2 cellular contexts compared by ENCODE assay signal in genomic region chr20:385448-385847, GRCh38.
TF ChIP-seq lines count a peak whose summit lies in the region.

No MANE protein-coding gene starts in this region.

TF ChIP-seq in HepG2, 621 proteins besides CTCF, POLR2A, EP300 and RAD21 (continues in another document):
- TF ChIP-seq TEAD3 (CRISPR knock-in tag; optimal IDR thresholded peaks at IDR 0.05; ENCODE audit: borderline replicate concordance) (no peak), SRSF9 (IDR thresholded peaks at IDR 0.05; ENCODE audit: borderline replicate concordance, insufficient read depth, low read depth, low read length, poor library complexity, severe bottlenecking) (no peak), ZNF7 (CRISPR knock-in tag; IDR thresholded peaks at IDR 0.05) (no peak), SATB2 (CRISPR knock-in tag; IDR thresholded peaks at IDR 0.05) (no peak), RBFOX2 (IDR thresholded peaks at IDR 0.05; ENCODE audit: low read depth, low read length) (peak; percentile 51; the same call in 1 of the 2 replicates), PLRG1 (conservative IDR thresholded peaks at IDR 0.05) (no peak), FOXJ3 (CRISPR knock-in tag; IDR thresholded peaks at IDR 0.05; ENCODE audit: borderline replicate concordance) (no peak), ZSCAN21 (CRISPR knock-in tag; IDR thresholded peaks at IDR 0.05; ENCODE audit: borderline replicate concordance) (no peak), ZNF224 (CRISPR knock-in tag; IDR thresholded peaks at IDR 0.05) (no peak), THAP11 (CRISPR knock-in tag; IDR thresholded peaks at IDR 0.05) (no peak), STAG1 (CRISPR knock-in tag; IDR thresholded peaks at IDR 0.05) (no peak), KLF12 (CRISPR knock-in tag; IDR thresholded peaks at IDR 0.05; ENCODE audit: borderline replicate concordance) (no peak), ZNF781 (CRISPR knock-in tag; IDR thresholded peaks at IDR 0.05; ENCODE audit: borderline replicate concordance, not compliant biosample characterization) (no peak), CREB1 (IDR thresholded peaks at IDR 0.05) (no peak), CREB1 (CRISPR knock-in tag; IDR thresholded peaks at IDR 0.05) (no peak)
- TF ChIP-seq, protein P1, sequence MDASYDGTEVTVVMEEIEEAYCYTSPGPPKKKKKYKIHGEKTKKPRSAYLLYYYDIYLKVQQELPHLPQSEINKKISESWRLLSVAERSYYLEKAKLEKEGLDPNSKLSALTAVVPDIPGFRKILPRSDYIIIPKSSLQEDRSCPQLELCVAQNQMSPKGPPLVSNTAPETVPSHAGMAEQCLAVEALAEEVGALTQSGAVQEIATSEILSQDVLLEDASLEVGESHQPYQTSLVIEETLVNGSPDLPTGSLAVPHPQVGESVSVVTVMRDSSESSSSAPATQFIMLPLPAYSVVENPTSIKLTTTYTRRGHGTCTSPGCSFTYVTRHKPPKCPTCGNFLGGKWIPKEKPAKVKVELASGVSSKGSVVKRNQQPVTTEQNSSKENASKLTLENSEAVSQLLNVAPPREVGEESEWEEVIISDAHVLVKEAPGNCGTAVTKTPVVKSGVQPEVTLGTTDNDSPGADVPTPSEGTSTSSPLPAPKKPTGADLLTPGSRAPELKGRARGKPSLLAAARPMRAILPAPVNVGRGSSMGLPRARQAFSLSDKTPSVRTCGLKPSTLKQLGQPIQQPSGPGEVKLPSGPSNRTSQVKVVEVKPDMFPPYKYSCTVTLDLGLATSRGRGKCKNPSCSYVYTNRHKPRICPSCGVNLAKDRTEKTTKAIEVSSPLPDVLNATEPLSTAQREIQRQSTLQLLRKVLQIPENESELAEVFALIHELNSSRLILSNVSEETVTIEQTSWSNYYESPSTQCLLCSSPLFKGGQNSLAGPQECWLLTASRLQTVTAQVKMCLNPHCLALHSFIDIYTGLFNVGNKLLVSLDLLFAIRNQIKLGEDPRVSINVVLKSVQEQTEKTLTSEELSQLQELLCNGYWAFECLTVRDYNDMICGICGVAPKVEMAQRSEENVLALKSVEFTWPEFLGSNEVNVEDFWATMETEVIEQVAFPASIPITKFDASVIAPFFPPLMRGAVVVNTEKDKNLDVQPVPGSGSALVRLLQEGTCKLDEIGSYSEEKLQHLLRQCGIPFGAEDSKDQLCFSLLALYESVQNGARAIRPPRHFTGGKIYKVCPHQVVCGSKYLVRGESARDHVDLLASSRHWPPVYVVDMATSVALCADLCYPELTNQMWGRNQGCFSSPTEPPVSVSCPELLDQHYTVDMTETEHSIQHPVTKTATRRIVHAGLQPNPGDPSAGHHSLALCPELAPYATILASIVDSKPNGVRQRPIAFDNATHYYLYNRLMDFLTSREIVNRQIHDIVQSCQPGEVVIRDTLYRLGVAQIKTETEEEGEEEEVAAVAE (CRISPR knock-in tag; IDR thresholded peaks at IDR 0.05; ENCODE audit: borderline replicate concordance): no peak
- TF ChIP-seq, protein P2, sequence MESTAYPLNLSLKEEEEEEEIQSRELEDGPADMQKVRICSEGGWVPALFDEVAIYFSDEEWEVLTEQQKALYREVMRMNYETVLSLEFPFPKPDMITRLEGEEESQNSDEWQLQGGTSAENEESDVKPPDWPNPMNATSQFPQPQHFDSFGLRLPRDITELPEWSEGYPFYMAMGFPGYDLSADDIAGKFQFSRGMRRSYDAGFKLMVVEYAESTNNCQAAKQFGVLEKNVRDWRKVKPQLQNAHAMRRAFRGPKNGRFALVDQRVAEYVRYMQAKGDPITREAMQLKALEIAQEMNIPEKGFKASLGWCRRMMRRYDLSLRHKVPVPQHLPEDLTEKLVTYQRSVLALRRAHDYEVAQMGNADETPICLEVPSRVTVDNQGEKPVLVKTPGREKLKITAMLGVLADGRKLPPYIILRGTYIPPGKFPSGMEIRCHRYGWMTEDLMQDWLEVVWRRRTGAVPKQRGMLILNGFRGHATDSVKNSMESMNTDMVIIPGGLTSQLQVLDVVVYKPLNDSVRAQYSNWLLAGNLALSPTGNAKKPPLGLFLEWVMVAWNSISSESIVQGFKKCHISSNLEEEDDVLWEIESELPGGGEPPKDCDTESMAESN (CRISPR knock-in tag; conservative IDR thresholded peaks at IDR 0.05): no peak
- TF ChIP-seq, protein P3, sequence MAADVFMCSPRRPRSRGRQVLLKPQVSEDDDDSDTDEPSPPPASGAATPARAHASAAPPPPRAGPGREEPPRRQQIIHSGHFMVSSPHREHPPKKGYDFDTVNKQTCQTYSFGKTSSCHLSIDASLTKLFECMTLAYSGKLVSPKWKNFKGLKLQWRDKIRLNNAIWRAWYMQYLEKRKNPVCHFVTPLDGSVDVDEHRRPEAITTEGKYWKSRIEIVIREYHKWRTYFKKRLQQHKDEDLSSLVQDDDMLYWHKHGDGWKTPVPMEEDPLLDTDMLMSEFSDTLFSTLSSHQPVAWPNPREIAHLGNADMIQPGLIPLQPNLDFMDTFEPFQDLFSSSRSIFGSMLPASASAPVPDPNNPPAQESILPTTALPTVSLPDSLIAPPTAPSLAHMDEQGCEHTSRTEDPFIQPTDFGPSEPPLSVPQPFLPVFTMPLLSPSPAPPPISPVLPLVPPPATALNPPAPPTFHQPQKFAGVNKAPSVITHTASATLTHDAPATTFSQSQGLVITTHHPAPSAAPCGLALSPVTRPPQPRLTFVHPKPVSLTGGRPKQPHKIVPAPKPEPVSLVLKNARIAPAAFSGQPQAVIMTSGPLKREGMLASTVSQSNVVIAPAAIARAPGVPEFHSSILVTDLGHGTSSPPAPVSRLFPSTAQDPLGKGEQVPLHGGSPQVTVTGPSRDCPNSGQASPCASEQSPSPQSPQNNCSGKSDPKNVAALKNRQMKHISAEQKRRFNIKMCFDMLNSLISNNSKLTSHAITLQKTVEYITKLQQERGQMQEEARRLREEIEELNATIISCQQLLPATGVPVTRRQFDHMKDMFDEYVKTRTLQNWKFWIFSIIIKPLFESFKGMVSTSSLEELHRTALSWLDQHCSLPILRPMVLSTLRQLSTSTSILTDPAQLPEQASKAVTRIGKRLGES (CRISPR knock-in tag; IDR thresholded peaks at IDR 0.05; ENCODE audit: borderline replicate concordance): no peak
- TF ChIP-seq, protein P4, sequence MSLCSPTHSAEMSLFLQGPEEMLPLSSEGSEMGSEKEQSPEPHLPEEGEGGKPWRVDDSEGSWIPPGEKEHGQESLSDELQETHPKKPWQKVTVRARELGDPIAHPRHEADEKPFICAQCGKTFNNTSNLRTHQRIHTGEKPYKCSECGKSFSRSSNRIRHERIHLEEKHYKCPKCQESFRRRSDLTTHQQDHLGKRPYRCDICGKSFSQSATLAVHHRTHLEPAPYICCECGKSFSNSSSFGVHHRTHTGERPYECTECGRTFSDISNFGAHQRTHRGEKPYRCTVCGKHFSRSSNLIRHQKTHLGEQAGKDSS (CRISPR knock-in tag; IDR thresholded peaks at IDR 0.05; ENCODE audit: borderline replicate concordance, low read depth): no peak

TF ChIP-seq in GM23338, 12 proteins besides CTCF, POLR2A, EP300 and RAD21:
- no peak for TF ChIP-seq ETS1 (IDR thresholded peaks at IDR 0.05)
- no peak for TF ChIP-seq EZH2 (IDR thresholded peaks at IDR 0.05; ENCODE audit: low read depth, unreplicated experiment)
- TF ChIP-seq, protein P5, sequence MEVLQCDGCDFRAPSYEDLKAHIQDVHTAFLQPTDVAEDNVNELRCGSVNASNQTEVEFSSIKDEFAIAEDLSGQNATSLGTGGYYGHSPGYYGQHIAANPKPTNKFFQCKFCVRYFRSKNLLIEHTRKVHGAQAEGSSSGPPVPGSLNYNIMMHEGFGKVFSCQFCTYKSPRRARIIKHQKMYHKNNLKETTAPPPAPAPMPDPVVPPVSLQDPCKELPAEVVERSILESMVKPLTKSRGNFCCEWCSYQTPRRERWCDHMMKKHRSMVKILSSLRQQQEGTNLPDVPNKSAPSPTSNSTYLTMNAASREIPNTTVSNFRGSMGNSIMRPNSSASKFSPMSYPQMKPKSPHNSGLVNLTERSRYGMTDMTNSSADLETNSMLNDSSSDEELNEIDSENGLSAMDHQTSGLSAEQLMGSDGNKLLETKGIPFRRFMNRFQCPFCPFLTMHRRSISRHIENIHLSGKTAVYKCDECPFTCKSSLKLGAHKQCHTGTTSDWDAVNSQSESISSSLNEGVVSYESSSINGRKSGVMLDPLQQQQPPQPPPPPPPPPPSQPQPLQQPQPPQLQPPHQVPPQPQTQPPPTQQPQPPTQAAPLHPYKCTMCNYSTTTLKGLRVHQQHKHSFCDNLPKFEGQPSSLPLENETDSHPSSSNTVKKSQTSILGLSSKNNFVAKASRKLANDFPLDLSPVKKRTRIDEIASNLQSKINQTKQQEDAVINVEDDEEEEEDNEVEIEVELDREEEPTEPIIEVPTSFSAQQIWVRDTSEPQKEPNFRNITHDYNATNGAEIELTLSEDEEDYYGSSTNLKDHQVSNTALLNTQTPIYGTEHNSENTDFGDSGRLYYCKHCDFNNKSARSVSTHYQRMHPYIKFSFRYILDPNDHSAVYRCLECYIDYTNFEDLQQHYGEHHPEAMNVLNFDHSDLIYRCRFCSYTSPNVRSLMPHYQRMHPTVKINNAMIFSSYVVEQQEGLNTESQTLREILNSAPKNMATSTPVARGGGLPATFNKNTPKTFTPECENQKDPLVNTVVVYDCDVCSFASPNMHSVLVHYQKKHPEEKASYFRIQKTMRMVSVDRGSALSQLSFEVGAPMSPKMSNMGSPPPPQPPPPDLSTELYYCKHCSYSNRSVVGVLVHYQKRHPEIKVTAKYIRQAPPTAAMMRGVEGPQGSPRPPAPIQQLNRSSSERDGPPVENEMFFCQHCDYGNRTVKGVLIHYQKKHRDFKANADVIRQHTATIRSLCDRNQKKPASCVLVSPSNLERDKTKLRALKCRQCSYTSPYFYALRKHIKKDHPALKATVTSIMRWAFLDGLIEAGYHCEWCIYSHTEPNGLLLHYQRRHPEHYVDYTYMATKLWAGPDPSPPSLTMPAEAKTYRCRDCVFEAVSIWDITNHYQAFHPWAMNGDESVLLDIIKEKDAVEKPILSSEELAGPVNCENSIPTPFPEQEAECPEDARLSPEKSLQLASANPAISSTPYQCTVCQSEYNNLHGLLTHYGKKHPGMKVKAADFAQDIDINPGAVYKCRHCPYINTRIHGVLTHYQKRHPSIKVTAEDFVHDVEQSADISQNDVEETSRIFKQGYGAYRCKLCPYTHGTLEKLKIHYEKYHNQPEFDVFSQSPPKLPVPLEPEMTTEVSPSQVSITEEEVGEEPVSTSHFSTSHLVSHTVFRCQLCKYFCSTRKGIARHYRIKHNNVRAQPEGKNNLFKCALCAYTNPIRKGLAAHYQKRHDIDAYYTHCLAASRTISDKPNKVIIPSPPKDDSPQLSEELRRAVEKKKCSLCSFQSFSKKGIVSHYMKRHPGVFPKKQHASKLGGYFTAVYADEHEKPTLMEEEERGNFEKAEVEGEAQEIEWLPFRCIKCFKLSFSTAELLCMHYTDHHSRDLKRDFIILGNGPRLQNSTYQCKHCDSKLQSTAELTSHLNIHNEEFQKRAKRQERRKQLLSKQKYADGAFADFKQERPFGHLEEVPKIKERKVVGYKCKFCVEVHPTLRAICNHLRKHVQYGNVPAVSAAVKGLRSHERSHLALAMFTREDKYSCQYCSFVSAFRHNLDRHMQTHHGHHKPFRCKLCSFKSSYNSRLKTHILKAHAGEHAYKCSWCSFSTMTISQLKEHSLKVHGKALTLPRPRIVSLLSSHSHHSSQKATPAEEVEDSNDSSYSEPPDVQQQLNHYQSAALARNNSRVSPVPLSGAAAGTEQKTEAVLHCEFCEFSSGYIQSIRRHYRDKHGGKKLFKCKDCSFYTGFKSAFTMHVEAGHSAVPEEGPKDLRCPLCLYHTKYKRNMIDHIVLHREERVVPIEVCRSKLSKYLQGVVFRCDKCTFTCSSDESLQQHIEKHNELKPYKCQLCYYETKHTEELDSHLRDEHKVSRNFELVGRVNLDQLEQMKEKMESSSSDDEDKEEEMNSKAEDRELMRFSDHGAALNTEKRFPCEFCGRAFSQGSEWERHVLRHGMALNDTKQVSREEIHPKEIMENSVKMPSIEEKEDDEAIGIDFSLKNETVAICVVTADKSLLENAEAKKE (CRISPR knock-in tag; IDR thresholded peaks at IDR 0.05): no peak
- TF ChIP-seq JUNB (IDR thresholded peaks at IDR 0.05; ENCODE audit: unreplicated experiment): no peak
